Comparison of ENCODE assay signal across 8 cellular contexts in genomic region chr5:52788505-52788821, GRCh38. TPM values are rescaled to one million over a fixed set of nuclear protein-coding genes. Genes with fewer than 3 reads are reported as not detected.
DNase-seq lines count a peak whose midpoint lies in the region; ATAC-seq and TF ChIP-seq lines count a peak whose summit lies in the region.

No MANE protein-coding gene starts in this region.

- H3K9me2 ChIP-seq in OCI-LY7 (ENCODE audit: insufficient read depth, low read length) = no peaks in the 10 kb centered on the region

- H3K27me3 Mint-ChIP-seq in activated CD8-positive, alpha-beta memory T cell treated with anti-CD3 and anti-CD28 coated beads, Interleukin-2, amount 10 ng/mL, durations not matched to agents 7 days and 5 days = peaks cover 2% of the 10 kb centered on the region

- H3K27me3 ChIP-seq in body of pancreas (no peaks in the 10 kb centered on the region), tibial artery (no peaks in the 10 kb centered on the region)

- no peaks in the 10 kb centered on the region for H3K9me3 Mint-ChIP-seq in activated CD8-positive, alpha-beta memory T cell treated with anti-CD3 and anti-CD28 coated beads, Interleukin-2, amount 10 ng/mL, durations not matched to agents 7 days and 5 days (ENCODE audit: low read depth)

- no peak for DNase-seq in activated CD8-positive, alpha-beta memory T cell treated with anti-CD3 and anti-CD28 coated beads, Interleukin-2, amount 10 ng/mL, durations not matched to agents 7 days and 5 days
- no peak for DNase-seq in activated CD8-positive, alpha-beta memory T cell treated with anti-CD3 and anti-CD28 coated beads for 24 hours
- DNase-seq in body of pancreas (no peak), lower leg skin (ENCODE audit: low spot score in 2 of 2) (no peak), tibial artery (no peak), OCI-LY7 (ENCODE audit: low spot score) (no peak), SHP77 (lab: John Stamatoyannopoulos, UW) (no peak)

- H3K4me1 Mint-ChIP-seq in activated CD8-positive, alpha-beta memory T cell treated with anti-CD3 and anti-CD28 coated beads, Interleukin-2, amount 10 ng/mL, durations not matched to agents 7 days and 5 days = peaks cover 52% of the 10 kb centered on the region

- WGBS in body of pancreas, 2 donors = 6 to 10% methylated on average over 4 to 7 of the region's 7 CpGs
- WGBS in lower leg skin, 2 donors = 7 to 8% methylated on average over 7 of the region's 7 CpGs

- no peaks in the 10 kb centered on the region for H3K79me2 ChIP-seq in OCI-LY7 (ENCODE audit: insufficient read depth, low read depth, low read length)

- peak overlapping the region; percentile 92 for H3K4me3 Mint-ChIP-seq in activated CD8-positive, alpha-beta memory T cell treated with anti-CD3 and anti-CD28 coated beads, Interleukin-2, amount 10 ng/mL, durations not matched to agents 7 days and 5 days

- no peak for ATAC-seq in activated CD8-positive, alpha-beta memory T cell treated with anti-CD3 and anti-CD28 coated beads, Interleukin-2, amount 10 ng/mL, durations not matched to agents 7 days and 5 days
- ATAC-seq in body of pancreas = no peak
- ATAC-seq in GM19455 (IDR thresholded peaks at IDR 0.05; ENCODE audit: unreplicated experiment) = no peak

- intact Hi-C loops in body of pancreas (cut with DNase I) = loop anchor here (10.0 kb wide), 1 partner anchor 126 kb away; no protein-coding TSS in a partner anchor
- intact Hi-C loops in lower leg skin (cut with DNase I; ENCODE audit: low total_unique reads) = loop anchor here (2.0 kb wide), 1 partner anchor 128 kb away; no protein-coding TSS in a partner anchor
- intact Hi-C loops in tibial artery (cut with DNase I; ENCODE audit: low total_unique reads) = loop anchor here (1.0 to 10.0 kb wide), 2 partner anchors 94 to 127 kb away; no protein-coding TSS in a partner anchor
- intact Hi-C loops in OCI-LY7 (cut with micrococcal nuclease; ENCODE audit: unreplicated experiment) = no loop called here

- H3K36me3 Mint-ChIP-seq in activated CD8-positive, alpha-beta memory T cell treated with anti-CD3 and anti-CD28 coated beads, Interleukin-2, amount 10 ng/mL, durations not matched to agents 7 days and 5 days = peaks cover 14% of the 10 kb centered on the region

- H2AFZ ChIP-seq in OCI-LY7 (ENCODE audit: low read length) = no peak overlapping the region

- H3K9me3 ChIP-seq in body of pancreas (no peaks in the 10 kb centered on the region), tibial artery (no peaks in the 10 kb centered on the region), OCI-LY7 (ENCODE audit: low read length) (no peaks in the 10 kb centered on the region)

- H3K27ac Mint-ChIP-seq in activated CD8-positive, alpha-beta memory T cell treated with anti-CD3 and anti-CD28 coated beads, Interleukin-2, amount 10 ng/mL, durations not matched to agents 7 days and 5 days = peak overlapping the region; percentile 67

- CTCF ChIA-PET in activated CD8-positive, alpha-beta memory T cell treated with anti-CD3 and anti-CD28 coated beads, Interleukin-2, amount 10 ng/mL, durations not matched to agents 7 days and 5 days (lab: Charles Lee) = interaction anchor here (1.1 to 4.1 kb wide), 12 partner anchors 8 to 135 kb away, joined by 3 to 34 read pairs (median 6); no protein-coding TSS in a partner anchor
- CTCF ChIA-PET in OCI-LY7 (lab: Charles Lee; ENCODE audit: unreplicated experiment) = no interaction called here

- H3K27ac ChIP-seq in body of pancreas = peak overlapping the region in 3 of 4 donors; percentile 67 to 80 (median 71)
- H3K27ac ChIP-seq in tibial artery = peak overlapping the region; percentile 95 to 96
- no peak overlapping the region for H3K27ac ChIP-seq in OCI-LY7 (ENCODE audit: low read depth, low read length, poor library complexity, severe bottlenecking)

- POLR2A ChIA-PET in OCI-LY7 (lab: Charles Lee) = interaction anchor here (1.7 kb wide), 1 partner anchor 12 kb away, joined by 3 read pairs; no protein-coding TSS in a partner anchor

- H3K36me3 ChIP-seq in body of pancreas (replicated peaks in 1 of 2; ENCODE audit: insufficient read depth in 1 of 2, low read depth in 2 of 2) (no peaks in the 10 kb centered on the region), tibial artery (no peaks in the 10 kb centered on the region), OCI-LY7 (ENCODE audit: insufficient read depth, low read length) (no peaks in the 10 kb centered on the region)

- TF ChIP-seq POLR2A in body of pancreas (IDR thresholded peaks at IDR 0.05) (no peak), lower leg skin (IDR thresholded peaks at IDR 0.05) (no peak)

- H3K4me1 ChIP-seq in body of pancreas (peaks cover 18% of the 10 kb centered on the region), tibial artery (peaks cover 0 to 64% (median 10%) of the 10 kb centered on the region in 4 donors), OCI-LY7 (ENCODE audit: insufficient read depth, low read length, poor library complexity, severe bottlenecking) (no peaks in the 10 kb centered on the region)

- TF ChIP-seq CTCF in body of pancreas (IDR thresholded peaks at IDR 0.05) = peak in 1 of 7 experiments; percentile 1
- no peak for TF ChIP-seq CTCF in lower leg skin (IDR thresholded peaks at IDR 0.05)
- TF ChIP-seq CTCF in tibial artery (IDR thresholded peaks at IDR 0.05) = peak in 1 of 2 experiments; percentile 4
- no peak for TF ChIP-seq CTCF in OCI-LY7 (conservative IDR thresholded peaks at IDR 0.05; ENCODE audit: low read length)

- BruUV-seq in OCI-LY7 (replicated peaks; lab: Mats Ljungman, UMichigan) = no TSS peak

- H4K20me1 ChIP-seq in OCI-LY7 (ENCODE audit: insufficient read depth, low read length) = no peaks in the 10 kb centered on the region

- H3K4me2 ChIP-seq in OCI-LY7 (ENCODE audit: low read length) = no peak overlapping the region

- H3K4me3 ChIP-seq in body of pancreas (peak overlapping the region in 1 of 2 donors; percentile 36), lower leg skin (ENCODE audit: low read depth, poor library complexity, severe bottlenecking) (peak overlapping the region; percentile 35), tibial artery (peak overlapping the region; percentile 66 to 86), OCI-LY7 (ENCODE audit: low read depth, low read length, poor library complexity, severe bottlenecking) (no peak overlapping the region)

RNA-seq across cellular contexts. Expression of gene ITGA1, which starts 0.7 kb away (rescaled TPM):
- 10 to 100 TPM; 37.0 to 66.8 TPM for total RNA-seq in activated CD8-positive, alpha-beta memory T cell treated with anti-CD3 and anti-CD28 coated beads, Interleukin-2, amount 10 ng/mL, durations not matched to agents 7 days and 5 days
- total RNA-seq in body of pancreas (10 to 100 TPM in 1 of 2 donors, 1 to 10 TPM in 1; 6.9 to 11.2 TPM), lower leg skin (10 to 100 TPM in 1 of 4 donors, 1 to 10 TPM in 3; 2.4 to 10.7 (median 5.4) TPM), OCI-LY7 (2022) (not detected in 2 replicates)
- total RNA-seq in OCI-LY7 (2014; rRNA removed; shearing (Covaris generic)) = not detected in 2 replicates

RNA-seq across cellular contexts. Expression of gene PELO, which starts 0.7 kb away (rescaled TPM):
- 10 to 100 TPM; 41.8 to 63.4 TPM for total RNA-seq in activated CD8-positive, alpha-beta memory T cell treated with anti-CD3 and anti-CD28 coated beads, Interleukin-2, amount 10 ng/mL, durations not matched to agents 7 days and 5 days
- total RNA-seq in body of pancreas (1 to 10 TPM; 3.6 to 8.3 TPM), lower leg skin (10 to 100 TPM; 13.3 to 16.5 (median 13.9) TPM), OCI-LY7 (2022) (8.8 and 10.2 TPM in 2 replicates)
- 11.1 and 13.0 TPM in 2 replicates for total RNA-seq in OCI-LY7 (2014; rRNA removed; shearing (Covaris generic))
